In the genomic region with DNA sequence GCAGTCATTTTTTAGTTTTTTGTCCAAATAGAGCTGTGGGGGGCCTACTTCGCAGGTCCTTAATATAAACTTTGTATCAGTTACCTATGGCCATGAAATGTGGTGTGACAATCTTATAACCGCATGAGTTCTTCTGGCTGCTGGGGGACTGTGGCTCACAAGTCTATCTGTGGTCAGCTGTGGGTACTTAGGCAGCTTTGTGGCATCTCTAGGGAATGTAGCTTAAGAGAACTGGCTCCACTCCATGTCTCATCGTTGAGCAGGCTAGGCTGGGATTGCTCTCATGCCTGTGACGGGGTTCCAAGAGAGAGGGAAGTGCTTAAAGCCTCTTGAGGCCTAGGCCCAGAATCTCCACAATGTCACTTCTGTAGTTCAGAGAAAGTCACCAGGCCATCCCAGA, we compare ENCODE assay signal across 24 cellular contexts.
DNase-seq lines count a peak whose midpoint lies in the region; TF ChIP-seq lines count a peak whose summit lies in the region.
"Had no signal": no experiment of that assay in that cellular context is flagged by ENCODE, and none has a peak within 500 bp of the region (broad histone marks: within the 10 kb centered on the region; RNA-seq: fewer than 3 reads in every experiment).

No MANE protein-coding gene starts in this region.

- intact Hi-C loops in breast epithelium (cut with DNase I; ENCODE audit: low total_unique reads), result no loop called here

- H3K9ac ChIP-seq in BLaER1 treated with 17β-estradiol and CSF1 and Interleukin-3, amounts not matched to agents 10 nM and 100 nM, result no peak overlapping the region

- H3K36me3 ChIP-seq in BLaER1 treated with 17β-estradiol and CSF1 and Interleukin-3, amounts not matched to agents 10 nM and 100 nM, result 0 out of 22 replicates have a peak, but pooled peaks cover 0 to 3% (median 0%) of the 10 kb centered on the region in 11 experiments
- H3K36me3 ChIP-seq in breast epithelium, result no peaks in the 10 kb centered on the region
- H3K36me3 ChIP-seq: heart right ventricle, MG63, spleen, suprapubic skin had no signal

- peak overlapping the region; percentile 3 to 59 (median 41); a peak in 18 of 22 replicates for H3K4me2 ChIP-seq in BLaER1 treated with 17β-estradiol and CSF1 and Interleukin-3, amounts not matched to agents 10 nM and 100 nM

- H3K27me3 ChIP-seq in BLaER1 treated with 17β-estradiol and CSF1 and Interleukin-3, amounts not matched to agents 10 nM and 100 nM, result no peaks in the 10 kb centered on the region
- H3K27me3 ChIP-seq in breast epithelium, result no peaks in the 10 kb centered on the region
- H3K27me3 ChIP-seq: foreskin keratinocyte, heart right ventricle, MG63, spleen, suprapubic skin had no signal

- TF ChIP-seq POLR2A in breast epithelium (IDR thresholded peaks at IDR 0.05), result no peak

- peaks cover 0 to 29% (median 20%) of the 10 kb centered on the region in 11 experiments; a peak in 18 of 22 replicates for H3K9me3 ChIP-seq in BLaER1 treated with 17β-estradiol and CSF1 and Interleukin-3, amounts not matched to agents 10 nM and 100 nM (replicated peaks in 1 of 11)
- H3K9me3 ChIP-seq in breast epithelium, result no peaks in the 10 kb centered on the region
- H3K9me3 ChIP-seq: MG63, suprapubic skin had no signal

- H3K4me1 ChIP-seq in BLaER1 treated with 17β-estradiol and CSF1 and Interleukin-3, amounts not matched to agents 10 nM and 100 nM, result peaks cover 39 to 48% (median 45%) of the 10 kb centered on the region in 10 experiments
- H3K4me1 ChIP-seq in breast epithelium, result no peaks in the 10 kb centered on the region
- H3K4me1 ChIP-seq: suprapubic skin had no signal

- TF ChIP-seq CTCF in cardiac fibroblast (IDR thresholded peaks at IDR 0.05; ENCODE audit: low read depth, low read length), result no peak
- TF ChIP-seq CTCF in retinal pigment epithelial cell (conservative IDR thresholded peaks at IDR 0.05; ENCODE audit: low read depth, low read length), result no peak
- no peak for TF ChIP-seq CTCF in breast epithelium (IDR thresholded peaks at IDR 0.05)

- peak; percentile 11 to 30 for DNase-seq in NCI-H187 (lab: John Stamatoyannopoulos, UW)
- DNase-seq in cardiac fibroblast (ENCODE audit: low read depth in 2 of 2), result peak; percentile 46 to 53
- peak; percentile 43 for DNase-seq in retinal pigment epithelial cell (ENCODE audit: low read depth)
- no peak for DNase-seq in occipital lobe (lab: John Stamatoyannopoulos, UW)
- no peak for DNase-seq in breast epithelium (ENCODE audit: low spot score in 2 of 2)
- no peak for DNase-seq in NCI-H128 (lab: John Stamatoyannopoulos, UW; ENCODE audit: unreplicated experiment)
- DNase-seq: activated CD4-positive, alpha-beta T cell treated with anti-CD3 and anti-CD28 coated beads, Interleukin-2, amount 10 ng/mL, durations not matched to agents 24 days and 14 days; activated naive CD4-positive, alpha-beta T cell treated with anti-CD3 and anti-CD28 coated beads, Interleukin-2, amount 10 ng/mL, durations not matched to agents 7 days and 5 days; CD4-positive, CD25-positive, alpha-beta regulatory T cell; effector CD8-positive, alpha-beta T cell; erythroblast; foreskin keratinocyte; heart right ventricle; HFFc6; MG63; naive thymus-derived CD4-positive, alpha-beta T cell; NCI-H146; NCI-H524 treated with DMSO at 0.1 percent for 48 hours; spleen; stimulated activated CD4-positive, alpha-beta T cell treated with anti-CD3 and anti-CD28 coated beads, Interleukin-2, amount 100 ng/mL, for 48 hours had no signal

- H3K4me3 ChIP-seq in BLaER1 treated with 17β-estradiol and CSF1 and Interleukin-3, amounts not matched to agents 10 nM and 100 nM, result no peak overlapping the region
- H3K4me3 ChIP-seq in cardiac fibroblast (replicated peaks in 1 of 2; ENCODE audit: low read depth in 2 of 2, low read length in 2 of 2) (no peak overlapping the region), retinal pigment epithelial cell (ENCODE audit: low read length) (no peak overlapping the region), breast epithelium (no peak overlapping the region)
- H3K4me3 ChIP-seq: heart right ventricle, MG63, SK-N-MC, spleen, suprapubic skin had no signal

- H3K27ac ChIP-seq in BLaER1 treated with 17β-estradiol and CSF1 and Interleukin-3, amounts not matched to agents 10 nM and 100 nM, result peak overlapping the region in 4 of 11 experiments; percentile 2 to 54 (median 20); a peak in 6 of 22 replicates
- H3K27ac ChIP-seq in breast epithelium, result no peak overlapping the region
- H3K27ac ChIP-seq: foreskin keratinocyte, heart right ventricle, SK-N-MC, spleen, suprapubic skin, VCaP had no signal

- no peaks in the 10 kb centered on the region for H4K20me1 ChIP-seq in BLaER1 treated with 17β-estradiol and CSF1 and Interleukin-3, amounts not matched to agents 10 nM and 100 nM

Comparison
In these comparisons a context has a peak if more than half of its experiments do, and no peak if none do; other contexts are left out.
1. DNase-seq: peak in NCI-H187 (2 of 2), cardiac fibroblast (2 of 2) and retinal pigment epithelial cell (single experiment); none in occipital lobe (single experiment), breast epithelium (0 of 2) and NCI-H128 (single experiment).